ENCODE assay signal across 12 cellular contexts in the genomic region with DNA sequence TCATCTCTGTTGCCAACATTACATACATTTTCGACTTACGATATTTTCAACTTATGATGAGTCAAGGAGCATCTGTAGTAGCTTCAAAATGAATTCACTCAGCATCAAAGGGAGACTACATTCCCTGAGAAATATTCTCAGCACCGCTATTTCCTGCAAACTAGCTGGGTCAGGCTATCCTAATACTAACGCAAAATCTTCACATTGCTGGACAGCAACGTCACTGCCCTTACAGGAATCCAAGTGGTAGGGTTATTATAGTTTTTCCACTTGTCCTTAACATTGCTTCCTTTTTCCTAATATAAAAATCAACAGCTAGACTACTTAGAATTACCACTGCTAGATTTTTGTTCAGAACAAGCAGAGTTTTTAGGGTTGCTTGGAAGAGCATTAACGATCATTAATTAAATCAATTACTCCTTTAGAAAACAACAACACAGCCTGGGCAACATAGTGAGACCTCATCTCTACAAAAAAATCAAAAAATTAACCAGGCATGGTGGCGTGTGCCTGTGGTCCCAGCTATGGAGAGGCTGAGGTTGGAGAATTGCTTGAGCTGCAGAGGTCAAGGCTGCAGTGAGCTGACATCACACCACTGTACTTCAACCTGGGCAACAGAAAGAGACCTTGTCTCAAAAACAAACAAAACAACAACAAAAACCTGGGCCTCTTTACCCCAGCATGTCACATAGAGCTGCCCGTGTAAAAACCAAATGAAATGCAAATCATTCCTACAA. TPM values are rescaled to one million over a fixed set of nuclear protein-coding genes. Genes with fewer than 3 reads are reported as not detected.
A peak's percentile ranks its signal among the peaks of the same experiment; 100 is the strongest.
DNase-seq lines count a peak whose midpoint lies in the region; ATAC-seq and TF ChIP-seq lines count a peak whose summit lies in the region.
"Had no signal": no experiment of that assay in that cellular context is flagged by ENCODE, and none has a peak within 500 bp of the region (broad histone marks: within the 10 kb centered on the region; RNA-seq: fewer than 3 reads in every experiment).

No MANE protein-coding gene starts in this region.

- peak overlapping the region; percentile 1; the same call in 1 of the 2 replicates for H3K4me3 ChIP-seq in IMR-90 (ENCODE audit: insufficient read depth, low read depth, low read length)
- H3K4me3 ChIP-seq in thoracic aorta: no peak overlapping the region
- H3K4me3 ChIP-seq: sigmoid colon had no signal

- H3K4me1 ChIP-seq in IMR-90 (ENCODE audit: control insufficient read depth, insufficient read depth, low read length) (peaks cover 11% of the 10 kb centered on the region), thoracic aorta (ENCODE audit: control insufficient read depth in 1 of 2, low read depth in 2 of 2) (peaks cover 22 to 56% of the 10 kb centered on the region in 2 donors)

- H3K23ac ChIP-seq in IMR-90 (ENCODE audit: low read depth, low read length): 0 out of 2 replicates have a peak overlapping the region, but pooled peaks have one; percentile 36

- peak overlapping the region; percentile 83 for H2BK5ac ChIP-seq in IMR-90 (ENCODE audit: low read depth, low read length, poor library complexity, severe bottlenecking)

- 0 out of 2 replicates have a peak overlapping the region, but pooled peaks have one; percentile 18 for H4K91ac ChIP-seq in IMR-90 (ENCODE audit: insufficient read depth, low read depth, low read length)

- no peaks in the 10 kb centered on the region for H3K36me3 Mint-ChIP-seq in stimulated activated memory B cell treated with anti-CD40 and anti-IgM and Interleukin-4, amounts not matched to agents 10 μg/mL and 1 μg/mL and 100 μg/mL, for 72 hours
- peaks cover 23% of the 10 kb centered on the region for H3K36me3 Mint-ChIP-seq in activated CD8-positive, alpha-beta T cell treated with anti-CD3 and anti-CD28 coated beads, Interleukin-2, amount 10 ng/mL, durations not matched to agents 7 days and 5 days (ENCODE audit: low read depth)

- DNase-seq in IMR-90: peak; percentile 92
- DNase-seq in dermis microvascular lymphatic vessel endothelial cell (ENCODE audit: low read depth in 2 of 2): peak; percentile 42 to 82
- DNase-seq in kidney tubule cell (ENCODE audit: low spot score): peak; percentile 43
- no peak for DNase-seq in thoracic aorta (ENCODE audit: low spot score)
- no peak for DNase-seq in pons (ENCODE audit: low spot score)
- no peak for DNase-seq in activated CD8-positive, alpha-beta T cell treated with anti-CD3 and anti-CD28 coated beads, Interleukin-2, amount 10 ng/mL, durations not matched to agents 7 days and 5 days
- DNase-seq: activated gamma-delta T cell; effector CD8-positive, alpha-beta T cell; KBM-7; kidney; sigmoid colon had no signal

- peak overlapping the region; percentile 74 for H3K27ac ChIP-seq in IMR-90 (ENCODE audit: insufficient read depth, low read length)
- H3K27ac ChIP-seq in thoracic aorta: peak overlapping the region in 1 of 2 donors; percentile 38
- H3K27ac ChIP-seq: sigmoid colon had no signal

- peak overlapping the region; percentile 84; the same call in 1 of the 2 replicates for H2AK5ac ChIP-seq in IMR-90 (ENCODE audit: low read depth, low read length)

- intact Hi-C loops in IMR-90 (cut with micrococcal nuclease): no loop called here

- H2AFZ ChIP-seq in IMR-90 (replicated peaks; ENCODE audit: low read length, poor library complexity): no peak overlapping the region

- H3K4ac ChIP-seq in IMR-90 (ENCODE audit: low read depth, low read length): peak overlapping the region; percentile 79

- peaks cover 15% of the 10 kb centered on the region for H3K9me1 ChIP-seq in IMR-90 (ENCODE audit: insufficient read depth, low read length)

- no peaks in the 10 kb centered on the region for H3K27me3 ChIP-seq in IMR-90 (ENCODE audit: control insufficient read depth, insufficient read depth, low read length)
- H3K27me3 ChIP-seq in thoracic aorta (replicated peaks; ENCODE audit: insufficient read depth): no peaks in the 10 kb centered on the region
- H3K27me3 ChIP-seq: sigmoid colon had no signal

- 86% methylated on average over 1 of the region's 8 CpGs; no CpG with 5 or more reads in 1 of the 2 experiments for WGBS in IMR-90 (ENCODE audit: extremely low coverage in 2 of 2, insufficient read length in 1 of 2), 2 experiments

- H3K4me3 Mint-ChIP-seq in stimulated activated memory B cell treated with anti-CD40 and anti-IgM and Interleukin-4, amounts not matched to agents 10 μg/mL and 1 μg/mL and 100 μg/mL, for 72 hours: no peak overlapping the region
- H3K4me3 Mint-ChIP-seq in activated CD8-positive, alpha-beta T cell treated with anti-CD3 and anti-CD28 coated beads, Interleukin-2, amount 10 ng/mL, durations not matched to agents 7 days and 5 days: no peak overlapping the region

- peak; percentile 92 for ATAC-seq in IMR-90 (ENCODE audit: low read depth)
- peak; percentile 44 for ATAC-seq in thoracic aorta (ENCODE audit: insufficient number of reproducible peaks, low FRiP score, low read depth)
- ATAC-seq in stimulated activated memory B cell treated with anti-CD40 and anti-IgM and Interleukin-4, amounts not matched to agents 10 μg/mL and 1 μg/mL and 100 μg/mL, for 72 hours: no peak
- no peak for ATAC-seq in activated CD8-positive, alpha-beta T cell treated with anti-CD3 and anti-CD28 coated beads, Interleukin-2, amount 10 ng/mL, durations not matched to agents 7 days and 5 days

- TF ChIP-seq RAD21 in IMR-90 (IDR thresholded peaks at IDR 0.05; ENCODE audit: low read length): no peak

- in situ Hi-C loops in IMR-90 (cut with MboI; ENCODE audit: low sequenced_read_pairs): no loop called here

- TF ChIP-seq POLR2A in IMR-90 (IDR thresholded peaks at IDR 0.05; ENCODE audit: low read depth, low read length): no peak

- H3K18ac ChIP-seq in IMR-90 (ENCODE audit: low read depth, low read length): peak overlapping the region; percentile 27; the same call in 1 of the 2 replicates

- BruUV-seq in IMR-90 (replicated peaks; lab: Mats Ljungman, UMichigan): no TSS peak

- H4K20me1 ChIP-seq in IMR-90 (ENCODE audit: insufficient read depth, low read length): peaks cover 78% of the 10 kb centered on the region

- no peak overlapping the region for H3K27ac Mint-ChIP-seq in stimulated activated memory B cell treated with anti-CD40 and anti-IgM and Interleukin-4, amounts not matched to agents 10 μg/mL and 1 μg/mL and 100 μg/mL, for 72 hours
- H3K27ac Mint-ChIP-seq in activated CD8-positive, alpha-beta T cell treated with anti-CD3 and anti-CD28 coated beads, Interleukin-2, amount 10 ng/mL, durations not matched to agents 7 days and 5 days: no peak overlapping the region

- POLR2A ChIA-PET in IMR-90 (lab: Charles Lee; ENCODE audit: unreplicated experiment): no interaction called here
- POLR2A ChIA-PET in activated CD8-positive, alpha-beta T cell treated with anti-CD3 and anti-CD28 coated beads, Interleukin-2, amount 10 ng/mL, durations not matched to agents 7 days and 5 days (lab: Charles Lee): interaction anchor here (0.6 kb wide), 1 partner anchor 52 kb away, joined by 3 read pairs; no protein-coding TSS in a partner anchor

- no peaks in the 10 kb centered on the region for H3K9me3 Mint-ChIP-seq in stimulated activated memory B cell treated with anti-CD40 and anti-IgM and Interleukin-4, amounts not matched to agents 10 μg/mL and 1 μg/mL and 100 μg/mL, for 72 hours
- H3K9me3 Mint-ChIP-seq in activated CD8-positive, alpha-beta T cell treated with anti-CD3 and anti-CD28 coated beads, Interleukin-2, amount 10 ng/mL, durations not matched to agents 7 days and 5 days (ENCODE audit: insufficient read depth): no peaks in the 10 kb centered on the region

- CTCF ChIA-PET in IMR-90 (lab: Yijun Ruan, JAX): interaction anchor here (0.6 kb wide), 1 partner anchor 60 kb away, joined by 5 read pairs; no protein-coding TSS in a partner anchor
- CTCF ChIA-PET in activated CD8-positive, alpha-beta T cell treated with anti-CD3 and anti-CD28 coated beads, Interleukin-2, amount 10 ng/mL, durations not matched to agents 7 days and 5 days (lab: Charles Lee): interaction anchor here (0.9 to 1.2 kb wide), 2 partner anchors 23 to 28 kb away, joined by 3 to 4 read pairs; partner anchors contain the start of gene MINDY2

- H2BK20ac ChIP-seq in IMR-90 (ENCODE audit: low read depth, low read length): peak overlapping the region; percentile 80; the same call in 1 of the 2 replicates

- H3K9ac ChIP-seq in IMR-90 (ENCODE audit: low read depth, low read length): no peak overlapping the region

- no peak overlapping the region for H2AK9ac ChIP-seq in IMR-90 (replicated peaks; ENCODE audit: low read depth, low read length, poor library complexity)

- peak overlapping the region; percentile 64; the same call in 1 of the 2 replicates for H3K14ac ChIP-seq in IMR-90 (replicated peaks; ENCODE audit: low read depth, low read length)

- peak overlapping the region; percentile 91 for H3K4me2 ChIP-seq in IMR-90 (ENCODE audit: low read depth, low read length)

- H2BK15ac ChIP-seq in IMR-90 (ENCODE audit: low read depth, low read length): no peak overlapping the region

- no peaks in the 10 kb centered on the region for H3K36me3 ChIP-seq in IMR-90 (ENCODE audit: control insufficient read depth, insufficient read depth, low read length)
- no peaks in the 10 kb centered on the region for H3K36me3 ChIP-seq in thoracic aorta
- H3K36me3 ChIP-seq: sigmoid colon had no signal

- H3K4me1 Mint-ChIP-seq in stimulated activated memory B cell treated with anti-CD40 and anti-IgM and Interleukin-4, amounts not matched to agents 10 μg/mL and 1 μg/mL and 100 μg/mL, for 72 hours: peaks cover 63% of the 10 kb centered on the region
- peaks cover 57% of the 10 kb centered on the region for H3K4me1 Mint-ChIP-seq in activated CD8-positive, alpha-beta T cell treated with anti-CD3 and anti-CD28 coated beads, Interleukin-2, amount 10 ng/mL, durations not matched to agents 7 days and 5 days (ENCODE audit: low read depth)

- no peak overlapping the region; the same call in 1 of the 2 replicates for H4K5ac ChIP-seq in IMR-90 (ENCODE audit: low read depth, low read length)

- peak overlapping the region; percentile 57 for H2BK120ac ChIP-seq in IMR-90 (ENCODE audit: low read depth, low read length)

- H3K9me3 ChIP-seq in IMR-90 (ENCODE audit: control insufficient read depth, insufficient read depth, low read length) (no peaks in the 10 kb centered on the region), thoracic aorta (no peaks in the 10 kb centered on the region)
- H3K9me3 ChIP-seq: sigmoid colon had no signal

- dilution Hi-C loops in IMR-90 (cut with HindIII; ENCODE audit: low sequenced_read_pairs, unreplicated experiment): no loop called here

- H3K27me3 Mint-ChIP-seq in stimulated activated memory B cell treated with anti-CD40 and anti-IgM and Interleukin-4, amounts not matched to agents 10 μg/mL and 1 μg/mL and 100 μg/mL, for 72 hours: no peaks in the 10 kb centered on the region
- H3K27me3 Mint-ChIP-seq in activated CD8-positive, alpha-beta T cell treated with anti-CD3 and anti-CD28 coated beads, Interleukin-2, amount 10 ng/mL, durations not matched to agents 7 days and 5 days (ENCODE audit: low read depth): no peaks in the 10 kb centered on the region

- peak overlapping the region in 1 of 2 experiments; percentile 48; a peak in 2 of 4 replicates for H4K8ac ChIP-seq in IMR-90 (ENCODE audit: low read depth in 2 of 2, low read length in 2 of 2)

- H3K56ac ChIP-seq in IMR-90 (ENCODE audit: extremely low read depth, insufficient read depth, low read length): 0 out of 2 replicates have a peak overlapping the region, but pooled peaks have one; percentile 24

- TF ChIP-seq CTCF in IMR-90 (conservative IDR thresholded peaks at IDR 0.05; ENCODE audit: low read depth, low read length) (no peak), thoracic aorta (IDR thresholded peaks at IDR 0.05) (no peak)

- H3K79me1 ChIP-seq in IMR-90 (ENCODE audit: low read depth in 1 of 2, low read length in 2 of 2): peaks cover 0 to 68% of the 10 kb centered on the region in 2 experiments; a peak in 2 of 4 replicates

RNA-seq across cellular contexts. Expression of gene ADAM10, which starts 6.9 kb away (rescaled TPM):
- total RNA-seq in IMR-90 (2012; rRNA removed) (185 and 217 TPM in 2 replicates), dermis microvascular lymphatic vessel endothelial cell (147 and 194 TPM in 2 replicates), thoracic aorta (10 to 100 TPM; 41.2 to 63.1 TPM)
- 90.4 and 110 TPM in 2 replicates for polyA plus RNA-seq in IMR-90 (2012; rRNA removed)
- 47.3 and 49.4 TPM in 2 replicates for polyA plus RNA-seq in IMR-90 (2012; cell fraction: cytosol; rRNA removed)
- 11.6 and 52.2 TPM in 2 replicates for polyA plus RNA-seq in IMR-90 (2012; cell fraction: nucleus; rRNA removed; ENCODE audit: low replicate concordance)
- total RNA-seq in activated CD8-positive, alpha-beta T cell treated with anti-CD3 and anti-CD28 coated beads, Interleukin-2, amount 10 ng/mL, durations not matched to agents 7 days and 5 days: 100 to 1,000 TPM; 133 to 135 TPM

RNA-seq across cellular contexts. Expression of gene MINDY2, which starts 28.5 kb away (rescaled TPM):
- 9.3 and 15.0 TPM in 2 replicates for total RNA-seq in IMR-90 (2012; rRNA removed)
- polyA plus RNA-seq in IMR-90 (2012; rRNA removed): 3.1 and 4.0 TPM in 2 replicates
- 1.0 and 1.8 TPM in 2 replicates for polyA plus RNA-seq in IMR-90 (2012; cell fraction: cytosol; rRNA removed)
- 2.4 and 3.9 TPM in 2 replicates for polyA plus RNA-seq in IMR-90 (2012; cell fraction: nucleus; rRNA removed; ENCODE audit: low replicate concordance)
- 8.7 and 9.2 TPM in 2 replicates for total RNA-seq in dermis microvascular lymphatic vessel endothelial cell
- total RNA-seq in thoracic aorta: 10 to 100 TPM; 32.0 to 39.4 TPM
- 10 to 100 TPM; 14.9 TPM for total RNA-seq in activated CD8-positive, alpha-beta T cell treated with anti-CD3 and anti-CD28 coated beads, Interleukin-2, amount 10 ng/mL, durations not matched to agents 7 days and 5 days

Comparison
In these comparisons a context has a peak if more than half of its experiments do, and no peak if none do; other contexts are left out.
1. ATAC-seq: peak in IMR-90 (single experiment) and thoracic aorta (single experiment); none in stimulated activated memory B cell treated with anti-CD40 and anti-IgM and Interleukin-4, amounts not matched to agents 10 μg/mL and 1 μg/mL and 100 μg/mL, for 72 hours (single experiment) and activated CD8-positive, alpha-beta T cell treated with anti-CD3 and anti-CD28 coated beads, Interleukin-2, amount 10 ng/mL, durations not matched to agents 7 days and 5 days (single experiment).
2. DNase-seq: peak in IMR-90 (single experiment), dermis microvascular lymphatic vessel endothelial cell (2 of 2) and kidney tubule cell (single experiment); none in thoracic aorta (single experiment), pons (single experiment) and activated CD8-positive, alpha-beta T cell treated with anti-CD3 and anti-CD28 coated beads, Interleukin-2, amount 10 ng/mL, durations not matched to agents 7 days and 5 days (single experiment).